ENCODE assay signal across 9 cellular contexts in genomic region chr5:80238778-80239679, GRCh38. TPM values are rescaled to one million over a fixed set of nuclear protein-coding genes. Genes with fewer than 3 reads are reported as not detected.
A peak's percentile ranks its signal among the peaks of the same experiment; 100 is the strongest.
DNase-seq lines count a peak whose midpoint lies in the region; ATAC-seq and TF ChIP-seq lines count a peak whose summit lies in the region.
"Had no signal": no experiment of that assay in that cellular context is flagged by ENCODE, and none has a peak within 500 bp of the region (broad histone marks: within the 10 kb centered on the region; RNA-seq: fewer than 3 reads in every experiment).

No MANE protein-coding gene starts in this region.

- H3K4me2 ChIP-seq in SU-DHL-6 (ENCODE audit: low read depth, low read length, poor library complexity, severe bottlenecking), result peak overlapping the region; percentile 80
- H3K4me2 ChIP-seq in PC-3 (ENCODE audit: low read length), result no peak overlapping the region
- H3K4me2 ChIP-seq: A549 had no signal

- H3K9me3 ChIP-seq in SU-DHL-6 (ENCODE audit: insufficient read depth, low read length), result peaks cover 9% of the 10 kb centered on the region; the same call in 1 of the 2 replicates
- H3K9me3 ChIP-seq in gastroesophageal sphincter, result no peaks in the 10 kb centered on the region
- H3K9me3 ChIP-seq in PC-3 (ENCODE audit: low read length), result no peaks in the 10 kb centered on the region

- TF ChIP-seq POLR2A in gastroesophageal sphincter (IDR thresholded peaks at IDR 0.05), result no peak

- POLR2A ChIA-PET in PC-3 (lab: Charles Lee; ENCODE audit: unreplicated experiment), result no interaction called here

- H3K27ac ChIP-seq in SU-DHL-6 (ENCODE audit: low read depth, low read length) (peak overlapping the region; percentile 95), gastroesophageal sphincter (peak overlapping the region in 1 of 4 donors; percentile 48), PC-3 (ENCODE audit: low read length) (no peak overlapping the region)
- H3K27ac ChIP-seq: A549 had no signal

- peaks cover 0 to 25% (median 3%) of the 10 kb centered on the region in 3 donors for H3K4me1 ChIP-seq in gastroesophageal sphincter
- no peaks in the 10 kb centered on the region for H3K4me1 ChIP-seq in PC-3 (ENCODE audit: insufficient read depth, low read length)
- H3K4me1 ChIP-seq: A549 had no signal

- no peaks in the 10 kb centered on the region for H3K27me3 ChIP-seq in SU-DHL-6 (ENCODE audit: low read length)
- no peaks in the 10 kb centered on the region for H3K27me3 ChIP-seq in gastroesophageal sphincter
- no peaks in the 10 kb centered on the region for H3K27me3 ChIP-seq in PC-3 (ENCODE audit: low read length)

- no peak overlapping the region for H2AFZ ChIP-seq in SU-DHL-6 (ENCODE audit: low read depth, low read length, severe bottlenecking)
- H2AFZ ChIP-seq in PC-3 (ENCODE audit: low read length), result no peak overlapping the region

- peaks cover 73% of the 10 kb centered on the region for H3F3A ChIP-seq in SU-DHL-6 (ENCODE audit: insufficient read depth)
- no peaks in the 10 kb centered on the region for H3F3A ChIP-seq in PC-3 (ENCODE audit: low read length, unreplicated experiment)

- ATAC-seq in gastroesophageal sphincter (peak; percentile 41), PC-3 (no peak)
- ATAC-seq: A549 had no signal

- DNase-seq in NCI-H2196 (lab: John Stamatoyannopoulos, UW; ENCODE audit: unreplicated experiment) (peak; percentile 59), NCI-H2196 treated with DMSO at 0.1 percent for 48 hours (lab: John Stamatoyannopoulos, UW; ENCODE audit: unreplicated experiment) (no peak), retinal pigment epithelial cell (ENCODE audit: low read depth) (no peak), UCSD-AML1 (lab: John Stamatoyannopoulos, UW; ENCODE audit: unreplicated experiment) (no peak), GF-D8 (lab: John Stamatoyannopoulos, UW) (no peak), PC-3 (no peak)

- H3K9ac ChIP-seq in SU-DHL-6 (ENCODE audit: low read length), result peak overlapping the region; percentile 53
- H3K9ac ChIP-seq in PC-3 (ENCODE audit: low read length), result no peak overlapping the region

- H4K20me1 ChIP-seq in SU-DHL-6 (ENCODE audit: low read depth, low read length) (no peaks in the 10 kb centered on the region; the same call in 1 of the 2 replicates), PC-3 (ENCODE audit: low read length) (no peaks in the 10 kb centered on the region)

- intact Hi-C loops in PC-3 (cut with micrococcal nuclease), result no loop called here

- CTCF ChIA-PET in PC-3 (lab: Charles Lee), result no interaction called here

- H3K9me2 ChIP-seq in SU-DHL-6 (replicated peaks; ENCODE audit: insufficient read depth, low read length), result no peaks in the 10 kb centered on the region
- no peaks in the 10 kb centered on the region for H3K9me2 ChIP-seq in PC-3 (replicated peaks; ENCODE audit: low read length)

- BruUV-seq in PC-3 (replicated peaks; lab: Mats Ljungman, UMichigan), result no TSS peak

- TF ChIP-seq EP300 in gastroesophageal sphincter (IDR thresholded peaks at IDR 0.05), result no peak

- H3K36me3 ChIP-seq in SU-DHL-6 (ENCODE audit: low read length) (peaks cover 37% of the 10 kb centered on the region), gastroesophageal sphincter (no peaks in the 10 kb centered on the region), PC-3 (ENCODE audit: low read depth, low read length) (peaks cover 6% of the 10 kb centered on the region)

- peak overlapping the region; percentile 31 for H3K4me3 ChIP-seq in SU-DHL-6 (ENCODE audit: insufficient read depth, low read length, poor library complexity, severe bottlenecking)
- H3K4me3 ChIP-seq in gastroesophageal sphincter, result no peak overlapping the region
- peak overlapping the region; percentile 21 for H3K4me3 ChIP-seq in retinal pigment epithelial cell (ENCODE audit: low read length)
- no peak overlapping the region for H3K4me3 ChIP-seq in PC-3 (ENCODE audit: low read length)
- H3K4me3 ChIP-seq: A549 had no signal

- H3K79me2 ChIP-seq in SU-DHL-6 (ENCODE audit: insufficient read depth, low read length) (peaks cover 93% of the 10 kb centered on the region), PC-3 (ENCODE audit: low read length) (no peaks in the 10 kb centered on the region)

- WGBS in gastroesophageal sphincter (ENCODE audit: low coverage in 1 of 2), 2 donors, result 12 to 20% methylated on average over 7 to 8 of the region's 8 CpGs

- no peak for TF ChIP-seq CTCF in SU-DHL-6 (IDR thresholded peaks at IDR 0.05; ENCODE audit: insufficient read depth, low read length, poor library complexity, severe bottlenecking)
- no peak for TF ChIP-seq CTCF in gastroesophageal sphincter (IDR thresholded peaks at IDR 0.05)
- no peak for TF ChIP-seq CTCF in retinal pigment epithelial cell (conservative IDR thresholded peaks at IDR 0.05; ENCODE audit: low read depth, low read length)
- TF ChIP-seq CTCF in PC-3 (conservative IDR thresholded peaks at IDR 0.05; ENCODE audit: low read depth, low read length), result no peak

RNA-seq across cellular contexts. Expression of gene SERINC5, which starts 16.8 kb away (rescaled TPM):
- total RNA-seq in gastroesophageal sphincter, result 1 to 10 TPM; 6.5 to 9.3 (median 8.8) TPM
- 5.7 and 6.9 TPM in 2 replicates for total RNA-seq in PC-3 (2014; rRNA removed)

Comparison
In these comparisons a context has a peak if more than half of its experiments do, and no peak if none do; other contexts are left out.
1. H3K4me3 ChIP-seq: peak in SU-DHL-6 (single experiment) and retinal pigment epithelial cell (single experiment); none in gastroesophageal sphincter (0 of 2) and PC-3 (single experiment).